28 cellular contexts compared by ENCODE assay signal in genomic region chr17:55098765-55099164, GRCh38.
"Had no signal": no experiment of that assay in that cellular context is flagged by ENCODE, and none has a peak within 500 bp of the region (broad histone marks: within the 10 kb centered on the region; RNA-seq: fewer than 3 reads in every experiment).

No MANE protein-coding gene starts in this region.

- H3K4me1 Mint-ChIP-seq: stimulated activated naive B cell treated with anti-CD40 and anti-IgM and Interleukin-4, amounts not matched to agents 10 μg/mL and 1 μg/mL and 100 μg/mL, for 72 hours; stimulated activated naive CD8-positive, alpha-beta T cell treated with anti-CD3 and anti-CD28 coated beads, Interleukin-15, amount 100 ng/mL, for 72 hours had no signal

- H3K9me3 ChIP-seq: stomach, suprapubic skin, testis, thoracic aorta, thyroid gland, transverse colon, uterus, vagina had no signal

- H3K27me3 ChIP-seq: stomach, suprapubic skin, testis, thyroid gland, tibial artery, tibial nerve, transverse colon, upper lobe of left lung, upper lobe of right lung, vagina had no signal

- H3K27ac ChIP-seq: stomach, suprapubic skin, testis, thoracic aorta, thyroid gland, tibial artery, tibial nerve, transverse colon, upper lobe of left lung, upper lobe of right lung, uterus, vagina had no signal

- H3K9me3 Mint-ChIP-seq: stimulated activated effector memory CD8-positive, alpha-beta T cell treated with anti-CD3 and anti-CD28 coated beads, Interleukin-12 subunit alpha, Interleukin-12 subunit beta, amount 100 ng/mL, for 72 hours; stimulated activated naive CD8-positive, alpha-beta T cell treated with anti-CD3 and anti-CD28 coated beads, Interleukin-15, amount 100 ng/mL, for 72 hours; type B pancreatic cell had no signal

- H3K36me3 Mint-ChIP-seq: stimulated activated effector memory CD8-positive, alpha-beta T cell treated with anti-CD3 and anti-CD28 coated beads, Interleukin-12 subunit alpha, Interleukin-12 subunit beta, amount 100 ng/mL, for 72 hours had no signal

- H3K4me3 ChIP-seq: stomach, suprapubic skin, testis, thoracic aorta, thyroid gland, tibial artery, tibial nerve, transverse colon, upper lobe of left lung, upper lobe of right lung, uterus, vagina had no signal

- ATAC-seq: stimulated activated effector memory CD8-positive, alpha-beta T cell treated with anti-CD3 and anti-CD28 coated beads, Interleukin-12 subunit alpha, Interleukin-12 subunit beta, amount 100 ng/mL, for 72 hours; stimulated activated naive B cell treated with anti-CD40 and anti-IgM and Interleukin-4, amounts not matched to agents 10 μg/mL and 1 μg/mL and 100 μg/mL, for 72 hours; stimulated activated naive CD8-positive, alpha-beta T cell treated with anti-CD3 and anti-CD28 coated beads, Interleukin-15, amount 100 ng/mL, for 72 hours; stimulated activated naive CD8-positive, alpha-beta T cell treated with anti-CD3 and anti-CD28 coated beads, Interleukin-15, Interleukin-2, amounts not matched to agents 100 U/mL and 50 U/mL, for 24 hours; upper lobe of right lung had no signal

- H3K27me3 Mint-ChIP-seq: stimulated activated naive B cell treated with anti-CD40 and anti-IgM and Interleukin-4, amounts not matched to agents 10 μg/mL and 1 μg/mL and 100 μg/mL, for 72 hours; stimulated activated naive CD8-positive, alpha-beta T cell treated with anti-CD3 and anti-CD28 coated beads, Interleukin-15, amount 100 ng/mL, for 72 hours; stimulated activated naive CD8-positive, alpha-beta T cell treated with anti-CD3 and anti-CD28 coated beads, Interleukin-15, Interleukin-2, amounts not matched to agents 100 ng/mL and 50 ng/mL, for 24 hours; type B pancreatic cell had no signal

- H3K4me1 ChIP-seq: stomach, suprapubic skin, testis, thyroid gland, tibial artery, tibial nerve, transverse colon, upper lobe of left lung, upper lobe of right lung, uterus, vagina had no signal

- DNase-seq: stimulated activated CD4-positive, alpha-beta T cell treated with anti-CD3 and anti-CD28 coated beads, Interleukin-2, amount 100 ng/mL, for 48 hours; stimulated activated CD4-positive, alpha-beta T cell treated with anti-CD3 and anti-CD28 coated beads, Interleukin-4, amount 100 ng/mL, for 1 hour; stimulated activated CD4-positive, alpha-beta T cell treated with anti-CD3 and anti-CD28 coated beads, Interleukin-4, amount 100 ng/mL, for 24 hours; stimulated activated CD4-positive, alpha-beta T cell treated with anti-CD3 and anti-CD28 coated beads, Interleukin-4, amount 100 ng/mL, for 4 hours; stimulated activated CD8-positive, alpha-beta memory T cell treated with anti-CD3 and anti-CD28 coated beads, Interleukin-4, amount 100 ng/mL, for 48 hours; stimulated activated naive B cell treated with anti-CD40 and anti-IgM and Interleukin-4, amounts not matched to agents 10 μg/mL and 1 μg/mL and 100 μg/mL, for 72 hours; stimulated activated naive CD4-positive, alpha-beta T cell; stimulated activated naive CD4-positive, alpha-beta T cell treated with Interleukin-2 at 50 U/mL for 16 hours; stimulated activated naive CD8-positive, alpha-beta T cell treated with anti-CD3 and anti-CD28 coated beads, Interleukin-15, amount 100 ng/mL, for 72 hours; stimulated activated naive CD8-positive, alpha-beta T cell treated with anti-CD3 and anti-CD28 coated beads, Interleukin-15, Interleukin-2, amounts not matched to agents 100 U/mL and 50 U/mL, for 24 hours; stomach; substantia nigra; testis; thyroid gland; tibial artery; transverse colon; trophoblast cell; upper lobe of left lung; upper lobe of right lung; uterus had no signal

- H3K4me3 Mint-ChIP-seq: stimulated activated effector memory CD8-positive, alpha-beta T cell treated with anti-CD3 and anti-CD28 coated beads, Interleukin-12 subunit alpha, Interleukin-12 subunit beta, amount 100 ng/mL, for 72 hours; stimulated activated naive B cell treated with anti-CD40 and anti-IgM and Interleukin-4, amounts not matched to agents 10 μg/mL and 1 μg/mL and 100 μg/mL, for 72 hours; stimulated activated naive CD8-positive, alpha-beta T cell treated with anti-CD3 and anti-CD28 coated beads, Interleukin-15, amount 100 ng/mL, for 72 hours; stimulated activated naive CD8-positive, alpha-beta T cell treated with anti-CD3 and anti-CD28 coated beads, Interleukin-15, Interleukin-2, amounts not matched to agents 100 ng/mL and 50 ng/mL, for 24 hours; type B pancreatic cell had no signal

- H3K36me3 ChIP-seq: suprapubic skin, thoracic aorta, thyroid gland, upper lobe of left lung, upper lobe of right lung, uterus, vagina had no signal

- H3K27ac Mint-ChIP-seq: stimulated activated effector memory CD8-positive, alpha-beta T cell treated with anti-CD3 and anti-CD28 coated beads, Interleukin-12 subunit alpha, Interleukin-12 subunit beta, amount 100 ng/mL, for 72 hours; stimulated activated naive B cell treated with anti-CD40 and anti-IgM and Interleukin-4, amounts not matched to agents 10 μg/mL and 1 μg/mL and 100 μg/mL, for 72 hours; stimulated activated naive CD8-positive, alpha-beta T cell treated with anti-CD3 and anti-CD28 coated beads, Interleukin-15, amount 100 ng/mL, for 72 hours; stimulated activated naive CD8-positive, alpha-beta T cell treated with anti-CD3 and anti-CD28 coated beads, Interleukin-15, Interleukin-2, amounts not matched to agents 100 ng/mL and 50 ng/mL, for 24 hours; type B pancreatic cell had no signal

- FAIRE-seq: urothelium cell line had no signal
